Comparison of ENCODE assay signal across 8 cellular contexts in the genomic region with DNA sequence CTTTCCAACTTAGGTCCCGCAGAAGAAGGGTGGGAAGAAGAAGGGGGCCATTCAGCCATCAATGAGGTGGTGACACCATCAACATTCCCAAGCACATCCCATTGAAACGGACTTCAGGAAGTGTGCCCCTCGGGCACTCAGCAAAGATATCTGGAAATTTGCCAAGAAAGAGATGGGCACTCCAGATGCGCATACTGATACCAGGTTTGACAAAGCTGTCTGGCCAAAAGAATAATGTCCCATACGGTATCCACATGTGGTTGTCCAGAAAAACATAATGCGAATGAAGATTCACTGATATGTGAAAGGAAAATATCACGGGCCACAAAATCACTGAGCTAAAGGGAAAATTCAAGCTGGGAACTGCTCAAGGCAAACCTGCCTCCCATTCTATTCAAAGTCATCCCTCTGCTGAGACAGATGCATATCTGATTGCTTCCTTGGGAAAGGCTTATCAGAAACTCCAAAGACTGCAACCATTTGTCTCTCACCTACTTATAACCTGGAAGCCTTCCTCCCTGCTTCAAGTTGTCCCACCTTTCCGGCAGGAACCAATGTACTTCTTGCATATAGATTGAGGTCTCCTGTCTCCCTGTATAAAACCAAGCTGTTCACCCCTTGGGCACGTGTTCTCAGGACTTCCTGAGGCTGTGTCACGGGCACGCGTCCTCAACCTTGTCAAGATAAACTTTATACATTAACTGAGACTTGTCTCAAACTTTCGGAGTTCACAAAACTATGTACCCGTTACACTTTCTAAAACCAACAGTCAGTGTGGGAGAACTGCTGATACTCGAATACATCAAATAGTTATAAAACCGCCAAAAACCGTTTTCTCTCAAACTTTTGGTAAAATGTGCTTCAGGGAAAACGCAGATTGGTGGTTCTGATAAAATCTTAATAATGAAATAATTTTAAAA. TPM values are rescaled to one million over a fixed set of nuclear protein-coding genes. Genes with fewer than 3 reads are reported as not detected.
DNase-seq lines count a peak whose midpoint lies in the region; ATAC-seq and TF ChIP-seq lines count a peak whose summit lies in the region.

No MANE protein-coding gene starts in this region.

- H3K79me2 ChIP-seq in Karpas-422 (ENCODE audit: low read length) (peaks cover 93% of the 10 kb centered on the region), mammary epithelial cell (ENCODE audit: insufficient read depth, low read length) (peaks cover 60% of the 10 kb centered on the region)

- CTCF ChIA-PET in mammary epithelial cell (lab: Charles Lee; ENCODE audit: low non-redundant PET): no interaction called here
- CTCF ChIA-PET in naive thymus-derived CD4-positive, alpha-beta T cell (lab: Charles Lee): interaction anchor here (0.9 to 1.8 kb wide), 5 partner anchors 40 to 125 kb away, joined by 3 to 6 read pairs (median 5); no protein-coding TSS in a partner anchor
- CTCF ChIA-PET in GM10248 (lab: Yijun Ruan, JAX): interaction anchor here (1.1 to 1.9 kb wide), 4 partner anchors 10 to 49 kb away, joined by 3 to 6 read pairs (median 3); no protein-coding TSS in a partner anchor

- no peaks in the 10 kb centered on the region for H3K27me3 ChIP-seq in Karpas-422 (ENCODE audit: low read length)
- no peaks in the 10 kb centered on the region for H3K27me3 ChIP-seq in mammary epithelial cell (ENCODE audit: insufficient read depth, low read length)
- no peaks in the 10 kb centered on the region for H3K27me3 ChIP-seq in naive thymus-derived CD4-positive, alpha-beta T cell (ENCODE audit: control insufficient read depth in 2 of 2, insufficient read depth in 2 of 2, low read length in 2 of 2)

- H3K4me1 Mint-ChIP-seq in CD14-positive monocyte: peaks cover 29% of the 10 kb centered on the region
- H3K4me1 Mint-ChIP-seq in naive thymus-derived CD4-positive, alpha-beta T cell: peaks cover 42 to 77% (median 69%) of the 10 kb centered on the region in 7 donors

- dilution Hi-C loops in mammary epithelial cell (cut with HindIII; ENCODE audit: low sequenced_read_pairs): loop anchor here (10.0 kb wide), 1 partner anchor 50 kb away; no protein-coding TSS in a partner anchor

- H3K9me2 ChIP-seq in Karpas-422 (replicated peaks; ENCODE audit: insufficient read depth, low read length): no peaks in the 10 kb centered on the region

- H3K36me3 Mint-ChIP-seq in CD14-positive monocyte: peaks cover 0 to 9% of the 10 kb centered on the region in 2 donors
- H3K36me3 Mint-ChIP-seq in naive thymus-derived CD4-positive, alpha-beta T cell: peaks cover 0 to 45% (median 4%) of the 10 kb centered on the region in 5 donors

- H4K20me1 ChIP-seq in Karpas-422 (ENCODE audit: insufficient read depth, low read depth, low read length) (no peaks in the 10 kb centered on the region), mammary epithelial cell (ENCODE audit: insufficient read depth, low read length) (no peaks in the 10 kb centered on the region)

- intact Hi-C loops in CD14-positive monocyte (cut with micrococcal nuclease): loop anchor here in 1 of 2 donors (10.0 kb wide), 1 partner anchor 1630 kb away; the partner anchor contains the start of gene GORASP2
- intact Hi-C loops in mammary epithelial cell (cut with micrococcal nuclease): loop anchor here (5.0 kb wide), 1 partner anchor 42 kb away; no protein-coding TSS in a partner anchor
- intact Hi-C loops in naive thymus-derived CD4-positive, alpha-beta T cell (cut with micrococcal nuclease): loop anchor here (1.0 to 10.0 kb wide), 16 partner anchors 38 to 1933 kb away; partner anchors contain the start of genes SLC25A12 (in 2 of the 2), CDCA7 (in 1 of the 2), DLX2 (in 1 of the 2) and GPR155 (in 1 of the 2)

- H3K9me3 ChIP-seq in Karpas-422 (ENCODE audit: low read length): no peaks in the 10 kb centered on the region
- no peaks in the 10 kb centered on the region for H3K9me3 ChIP-seq in mammary epithelial cell (replicated peaks; ENCODE audit: insufficient read depth, low read length)
- H3K9me3 ChIP-seq in naive thymus-derived CD4-positive, alpha-beta T cell (ENCODE audit: control insufficient read depth in 2 of 3, low read length in 3 of 3): no peaks in the 10 kb centered on the region

- H3K4me3 Mint-ChIP-seq in CD14-positive monocyte: peak overlapping the region; percentile 89 to 96
- peak overlapping the region; percentile 53 to 94 (median 88) for H3K4me3 Mint-ChIP-seq in naive thymus-derived CD4-positive, alpha-beta T cell

- POLR2A ChIA-PET in naive thymus-derived CD4-positive, alpha-beta T cell (lab: Charles Lee): interaction anchor here (0.5 to 3.9 kb wide), 13 partner anchors 18 to 122 kb away, joined by 3 to 42 read pairs (median 5); no protein-coding TSS in a partner anchor
- POLR2A ChIA-PET in GM10248 (lab: Yijun Ruan, JAX): no interaction called here

- no peak for ATAC-seq in naive thymus-derived CD4-positive, alpha-beta T cell
- no peak for ATAC-seq in HG02938 (IDR thresholded peaks at IDR 0.05; ENCODE audit: unreplicated experiment)

- H3K4me3 ChIP-seq in Karpas-422 (ENCODE audit: low read length) (peak overlapping the region; percentile 83), mammary epithelial cell (replicated peaks in 1 of 3; ENCODE audit: insufficient read depth in 1 of 3, low read depth in 2 of 3, low read length in 3 of 3) (peak overlapping the region; percentile 84 to 94 (median 94))
- peak overlapping the region; percentile 84 for H3K4me3 ChIP-seq in naive thymus-derived CD4-positive, alpha-beta T cell (ENCODE audit: low read length)

- peak overlapping the region in 4 of 7 donors; percentile 27 to 94 (median 78) for H3K27ac Mint-ChIP-seq in CD14-positive monocyte
- H3K27ac Mint-ChIP-seq in naive thymus-derived CD4-positive, alpha-beta T cell: peak overlapping the region in 8 of 9 donors; percentile 54 to 97 (median 86)

- no peak for TF ChIP-seq CTCF in CD14-positive monocyte (IDR thresholded peaks at IDR 0.05)
- no peak for TF ChIP-seq CTCF in mammary epithelial cell (conservative IDR thresholded peaks at IDR 0.05 in 1 of 2, IDR thresholded peaks at IDR 0.05 in 1 of 2; ENCODE audit: extremely low read depth in 1 of 2, insufficient read depth in 1 of 2, low read depth in 1 of 2, low read length in 2 of 2)
- no peak for TF ChIP-seq CTCF in GM10248 (IDR thresholded peaks at IDR 0.05; ENCODE audit: control extremely low read depth, extremely low read depth, low read depth, missing control alignments)

- H3K4me2 ChIP-seq in Karpas-422 (ENCODE audit: low read depth, low read length, poor library complexity, severe bottlenecking): peak overlapping the region; percentile 89
- peak overlapping the region; percentile 94 for H3K4me2 ChIP-seq in mammary epithelial cell (ENCODE audit: insufficient read depth, low read depth, low read length)

- H3K27ac ChIP-seq in Karpas-422 (ENCODE audit: low read length): peak overlapping the region; percentile 68
- peak overlapping the region; percentile 98 for H3K27ac ChIP-seq in mammary epithelial cell (ENCODE audit: insufficient read depth, low read depth, low read length)
- peak overlapping the region; percentile 98 for H3K27ac ChIP-seq in naive thymus-derived CD4-positive, alpha-beta T cell (ENCODE audit: low read depth, low read length)

- no TSS peak for BruUV-seq in mammary epithelial cell (replicated peaks; lab: Mats Ljungman, UMichigan)

- in situ Hi-C loops in mammary epithelial cell (cut with MboI; ENCODE audit: low sequenced_read_pairs in 2 of 2): no loop called here

- DNase-seq in CD14-positive monocyte (ENCODE audit: low spot score) (no peak), Karpas-422 (peak; percentile 80), mammary epithelial cell (no peak), middle frontal gyrus (ENCODE audit: extremely low spot score, low spot score) (no peak), COLO829 (ENCODE audit: low spot score) (no peak), GM10248 (ENCODE audit: extremely low spot score) (no peak)
- peak in 3 of 9 donors; percentile 5 to 17 (median 14) for DNase-seq in naive thymus-derived CD4-positive, alpha-beta T cell

- H2AFZ ChIP-seq in Karpas-422 (ENCODE audit: low read length) (peak overlapping the region; percentile 76), mammary epithelial cell (ENCODE audit: low read depth, low read length) (peak overlapping the region; percentile 24)

- no peaks in the 10 kb centered on the region for H3K9me3 Mint-ChIP-seq in CD14-positive monocyte
- H3K9me3 Mint-ChIP-seq in naive thymus-derived CD4-positive, alpha-beta T cell: peaks cover 0 to 2% (median 0%) of the 10 kb centered on the region in 11 donors

- peaks cover 13% of the 10 kb centered on the region for H3K36me3 ChIP-seq in Karpas-422 (ENCODE audit: insufficient read depth, low read length)
- no peaks in the 10 kb centered on the region for H3K36me3 ChIP-seq in mammary epithelial cell (ENCODE audit: insufficient read depth, low read length)
- peaks cover 0 to 7% (median 0%) of the 10 kb centered on the region in 3 experiments for H3K36me3 ChIP-seq in naive thymus-derived CD4-positive, alpha-beta T cell (ENCODE audit: control insufficient read depth in 2 of 3, insufficient read depth in 3 of 3, low read length in 3 of 3)

- H3K9ac ChIP-seq in Karpas-422 (ENCODE audit: low read length) (peak overlapping the region; percentile 83), mammary epithelial cell (ENCODE audit: insufficient read depth, low read length) (peak overlapping the region; percentile 97)

- H3K27me3 Mint-ChIP-seq in CD14-positive monocyte (ENCODE audit: low read depth in 3 of 3): peaks cover 4 to 9% (median 6%) of the 10 kb centered on the region in 3 donors
- H3K27me3 Mint-ChIP-seq in naive thymus-derived CD4-positive, alpha-beta T cell: peaks cover 0 to 5% (median 0%) of the 10 kb centered on the region in 5 donors

- WGBS in mammary epithelial cell (ENCODE audit: low coverage, missing lambda C conversion rate): 48% methylated on average over 18 of the region's 18 CpGs

- H3K4me1 ChIP-seq in Karpas-422 (ENCODE audit: low read length) (peaks cover 33% of the 10 kb centered on the region), mammary epithelial cell (ENCODE audit: insufficient read depth, low read length) (peaks cover 45% of the 10 kb centered on the region)
- H3K4me1 ChIP-seq in naive thymus-derived CD4-positive, alpha-beta T cell (ENCODE audit: control insufficient read depth in 2 of 2, insufficient read depth in 2 of 2, low read length in 2 of 2): peaks cover 11 to 39% of the 10 kb centered on the region in 2 donors

RNA-seq across cellular contexts. Expression of gene PDK1, which starts 1.3 kb away (rescaled TPM):
- polyA plus RNA-seq in CD14-positive monocyte (10 to 100 TPM in 1 of 2 donors, 1 to 10 TPM in 1; 9.7 to 10.3 TPM), mammary epithelial cell (25.0 TPM)
- total RNA-seq in Karpas-422 (2014; rRNA removed; shearing (Covaris generic); ENCODE audit: low replicate concordance): 70.2 and 130 TPM in 2 replicates
- 10 to 100 TPM; 13.8 to 34.0 TPM for total RNA-seq in mammary epithelial cell
- polyA minus RNA-seq in mammary epithelial cell: 105 TPM
- 10 to 100 TPM; 56.0 to 70.6 (median 66.6) TPM for total RNA-seq in naive thymus-derived CD4-positive, alpha-beta T cell
- 10 to 100 TPM; 65.6 to 79.8 TPM for polyA plus RNA-seq in naive thymus-derived CD4-positive, alpha-beta T cell
